Comparison of ENCODE assay signal across 1 cellular context in the genomic region with DNA sequence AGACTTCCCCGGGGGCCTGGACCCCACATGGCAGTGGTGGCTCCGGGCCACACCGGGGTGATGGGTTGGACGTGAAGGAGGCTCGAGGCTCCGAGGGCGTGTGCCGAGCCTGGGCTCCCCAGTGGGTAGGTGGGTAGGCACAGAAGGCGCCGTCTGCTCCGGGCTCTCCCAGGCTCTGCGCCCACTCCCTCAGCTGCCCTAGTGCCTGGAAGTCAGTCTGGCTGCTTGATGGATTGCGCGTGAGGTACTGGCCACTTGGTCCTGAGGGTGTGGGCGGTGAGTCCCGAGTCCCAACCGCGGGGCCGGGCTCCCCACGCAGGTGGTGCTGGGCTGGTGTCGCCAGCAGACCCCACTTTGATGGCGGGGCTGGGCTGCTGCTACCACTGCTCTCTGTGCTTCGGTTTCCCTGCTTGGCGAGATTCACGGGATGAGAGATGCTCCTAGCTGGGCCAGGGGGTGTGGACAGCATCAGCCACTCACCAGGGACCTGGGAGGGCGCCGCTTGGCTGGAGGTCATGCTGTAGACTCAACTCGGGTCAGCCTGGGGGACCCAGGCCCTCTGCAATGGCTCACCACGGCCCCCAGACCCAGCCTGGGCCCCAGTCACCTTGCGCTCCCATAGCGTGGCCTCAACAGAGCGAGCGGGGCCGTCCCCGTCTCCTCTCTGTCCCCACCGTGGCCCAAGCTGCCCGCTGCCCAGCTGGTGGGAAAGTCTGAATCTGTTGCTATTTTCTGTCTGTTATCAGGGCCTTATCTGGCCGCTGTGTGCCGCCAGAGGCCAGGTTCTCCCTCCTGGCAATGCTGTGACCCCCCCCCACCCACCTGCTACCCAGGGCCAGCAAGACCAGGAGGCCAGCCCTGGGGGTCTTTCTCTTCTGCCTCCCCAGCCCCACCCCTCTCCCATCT.
TF ChIP-seq lines count a peak whose summit lies in the region.

No MANE protein-coding gene starts in this region.

TF ChIP-seq in HEK293, 187 proteins besides CTCF, POLR2A, EP300 and RAD21 (continued from another document):
- TF ChIP-seq, protein P1, sequence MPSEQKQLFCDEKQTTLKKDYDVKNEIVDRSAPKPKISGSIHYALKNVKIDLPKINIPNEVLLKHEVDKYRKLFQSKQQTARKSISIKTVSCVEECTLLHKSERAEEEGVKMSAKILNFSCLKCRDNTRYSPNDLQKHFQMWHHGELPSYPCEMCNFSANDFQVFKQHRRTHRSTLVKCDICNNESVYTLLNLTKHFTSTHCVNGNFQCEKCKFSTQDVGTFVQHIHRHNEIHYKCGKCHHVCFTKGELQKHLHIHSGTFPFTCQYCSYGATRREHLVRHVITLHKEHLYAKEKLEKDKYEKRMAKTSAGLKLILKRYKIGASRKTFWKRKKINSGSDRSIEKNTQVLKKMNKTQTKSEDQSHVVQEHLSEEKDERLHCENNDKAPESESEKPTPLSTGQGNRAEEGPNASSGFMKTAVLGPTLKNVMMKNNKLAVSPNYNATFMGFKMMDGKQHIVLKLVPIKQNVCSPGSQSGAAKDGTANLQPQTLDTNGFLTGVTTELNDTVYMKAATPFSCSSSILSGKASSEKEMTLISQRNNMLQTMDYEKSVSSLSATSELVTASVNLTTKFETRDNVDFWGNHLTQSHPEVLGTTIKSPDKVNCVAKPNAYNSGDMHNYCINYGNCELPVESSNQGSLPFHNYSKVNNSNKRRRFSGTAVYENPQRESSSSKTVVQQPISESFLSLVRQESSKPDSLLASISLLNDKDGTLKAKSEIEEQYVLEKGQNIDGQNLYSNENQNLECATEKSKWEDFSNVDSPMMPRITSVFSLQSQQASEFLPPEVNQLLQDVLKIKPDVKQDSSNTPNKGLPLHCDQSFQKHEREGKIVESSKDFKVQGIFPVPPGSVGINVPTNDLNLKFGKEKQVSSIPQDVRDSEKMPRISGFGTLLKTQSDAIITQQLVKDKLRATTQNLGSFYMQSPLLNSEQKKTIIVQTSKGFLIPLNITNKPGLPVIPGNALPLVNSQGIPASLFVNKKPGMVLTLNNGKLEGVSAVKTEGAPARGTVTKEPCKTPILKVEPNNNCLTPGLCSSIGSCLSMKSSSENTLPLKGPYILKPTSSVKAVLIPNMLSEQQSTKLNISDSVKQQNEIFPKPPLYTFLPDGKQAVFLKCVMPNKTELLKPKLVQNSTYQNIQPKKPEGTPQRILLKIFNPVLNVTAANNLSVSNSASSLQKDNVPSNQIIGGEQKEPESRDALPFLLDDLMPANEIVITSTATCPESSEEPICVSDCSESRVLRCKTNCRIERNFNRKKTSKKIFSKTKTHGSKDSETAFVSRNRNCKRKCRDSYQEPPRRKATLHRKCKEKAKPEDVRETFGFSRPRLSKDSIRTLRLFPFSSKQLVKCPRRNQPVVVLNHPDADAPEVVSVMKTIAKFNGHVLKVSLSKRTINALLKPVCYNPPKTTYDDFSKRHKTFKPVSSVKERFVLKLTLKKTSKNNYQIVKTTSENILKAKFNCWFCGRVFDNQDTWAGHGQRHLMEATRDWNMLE (tag by site-specific recombination; conservative IDR thresholded peaks at IDR 0.05; ENCODE audit: low read depth) = no peak
- TF ChIP-seq ZNF658 (tag by site-specific recombination; IDR thresholded peaks at IDR 0.05) (no peak), SP7 (tag by site-specific recombination; IDR thresholded peaks at IDR 0.05) (no peak), KLF9 (tag by site-specific recombination; IDR thresholded peaks at IDR 0.05; ENCODE audit: low read depth) (no peak), ZNF501 (tag by site-specific recombination; IDR thresholded peaks at IDR 0.05) (no peak), SP2 (tag by site-specific recombination; IDR thresholded peaks at IDR 0.05) (no peak), SALL2 (tag by site-specific recombination; IDR thresholded peaks at IDR 0.05; ENCODE audit: borderline replicate concordance) (no peak), ZNF37A (tag by site-specific recombination; IDR thresholded peaks at IDR 0.05) (no peak), MEIS1 (CRISPR knock-in tag; IDR thresholded peaks at IDR 0.05; ENCODE audit: borderline replicate concordance) (no peak), ZNF341 (tag by site-specific recombination; IDR thresholded peaks at IDR 0.05; ENCODE audit: low read depth) (peak; percentile 74), ZNF585B (tag by site-specific recombination; IDR thresholded peaks at IDR 0.05) (no peak), ZNF747 (tag by site-specific recombination; IDR thresholded peaks at IDR 0.05) (no peak), ZNF792 (tag by site-specific recombination; IDR thresholded peaks at IDR 0.05) (no peak), ZNF555 (tag by site-specific recombination; conservative IDR thresholded peaks at IDR 0.05) (no peak), ZFHX2 (tag by site-specific recombination; conservative IDR thresholded peaks at IDR 0.05) (peak; percentile 69), ZNF791 (tag by site-specific recombination; IDR thresholded peaks at IDR 0.05) (no peak), EGR2 (tag by site-specific recombination; IDR thresholded peaks at IDR 0.05; ENCODE audit: low read depth) (peak; percentile 76), ZNF416 (tag by site-specific recombination; IDR thresholded peaks at IDR 0.05) (no peak), GLIS2 (tag by site-specific recombination; IDR thresholded peaks at IDR 0.05) (0 out of 2 replicates have a peak, but pooled peaks have one; percentile 1)
- TF ChIP-seq, protein P2, sequence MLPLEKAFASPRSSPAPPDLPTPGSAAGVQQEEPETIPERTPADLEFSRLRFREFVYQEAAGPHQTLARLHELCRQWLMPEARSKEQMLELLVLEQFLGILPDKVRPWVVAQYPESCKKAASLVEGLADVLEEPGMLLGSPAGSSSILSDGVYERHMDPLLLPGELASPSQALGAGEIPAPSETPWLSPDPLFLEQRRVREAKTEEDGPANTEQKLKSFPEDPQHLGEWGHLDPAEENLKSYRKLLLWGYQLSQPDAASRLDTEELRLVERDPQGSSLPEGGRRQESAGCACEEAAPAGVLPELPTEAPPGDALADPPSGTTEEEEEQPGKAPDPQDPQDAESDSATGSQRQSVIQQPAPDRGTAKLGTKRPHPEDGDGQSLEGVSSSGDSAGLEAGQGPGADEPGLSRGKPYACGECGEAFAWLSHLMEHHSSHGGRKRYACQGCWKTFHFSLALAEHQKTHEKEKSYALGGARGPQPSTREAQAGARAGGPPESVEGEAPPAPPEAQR (tag by site-specific recombination; IDR thresholded peaks at IDR 0.05) = no peak
- TF ChIP-seq, protein P3, sequence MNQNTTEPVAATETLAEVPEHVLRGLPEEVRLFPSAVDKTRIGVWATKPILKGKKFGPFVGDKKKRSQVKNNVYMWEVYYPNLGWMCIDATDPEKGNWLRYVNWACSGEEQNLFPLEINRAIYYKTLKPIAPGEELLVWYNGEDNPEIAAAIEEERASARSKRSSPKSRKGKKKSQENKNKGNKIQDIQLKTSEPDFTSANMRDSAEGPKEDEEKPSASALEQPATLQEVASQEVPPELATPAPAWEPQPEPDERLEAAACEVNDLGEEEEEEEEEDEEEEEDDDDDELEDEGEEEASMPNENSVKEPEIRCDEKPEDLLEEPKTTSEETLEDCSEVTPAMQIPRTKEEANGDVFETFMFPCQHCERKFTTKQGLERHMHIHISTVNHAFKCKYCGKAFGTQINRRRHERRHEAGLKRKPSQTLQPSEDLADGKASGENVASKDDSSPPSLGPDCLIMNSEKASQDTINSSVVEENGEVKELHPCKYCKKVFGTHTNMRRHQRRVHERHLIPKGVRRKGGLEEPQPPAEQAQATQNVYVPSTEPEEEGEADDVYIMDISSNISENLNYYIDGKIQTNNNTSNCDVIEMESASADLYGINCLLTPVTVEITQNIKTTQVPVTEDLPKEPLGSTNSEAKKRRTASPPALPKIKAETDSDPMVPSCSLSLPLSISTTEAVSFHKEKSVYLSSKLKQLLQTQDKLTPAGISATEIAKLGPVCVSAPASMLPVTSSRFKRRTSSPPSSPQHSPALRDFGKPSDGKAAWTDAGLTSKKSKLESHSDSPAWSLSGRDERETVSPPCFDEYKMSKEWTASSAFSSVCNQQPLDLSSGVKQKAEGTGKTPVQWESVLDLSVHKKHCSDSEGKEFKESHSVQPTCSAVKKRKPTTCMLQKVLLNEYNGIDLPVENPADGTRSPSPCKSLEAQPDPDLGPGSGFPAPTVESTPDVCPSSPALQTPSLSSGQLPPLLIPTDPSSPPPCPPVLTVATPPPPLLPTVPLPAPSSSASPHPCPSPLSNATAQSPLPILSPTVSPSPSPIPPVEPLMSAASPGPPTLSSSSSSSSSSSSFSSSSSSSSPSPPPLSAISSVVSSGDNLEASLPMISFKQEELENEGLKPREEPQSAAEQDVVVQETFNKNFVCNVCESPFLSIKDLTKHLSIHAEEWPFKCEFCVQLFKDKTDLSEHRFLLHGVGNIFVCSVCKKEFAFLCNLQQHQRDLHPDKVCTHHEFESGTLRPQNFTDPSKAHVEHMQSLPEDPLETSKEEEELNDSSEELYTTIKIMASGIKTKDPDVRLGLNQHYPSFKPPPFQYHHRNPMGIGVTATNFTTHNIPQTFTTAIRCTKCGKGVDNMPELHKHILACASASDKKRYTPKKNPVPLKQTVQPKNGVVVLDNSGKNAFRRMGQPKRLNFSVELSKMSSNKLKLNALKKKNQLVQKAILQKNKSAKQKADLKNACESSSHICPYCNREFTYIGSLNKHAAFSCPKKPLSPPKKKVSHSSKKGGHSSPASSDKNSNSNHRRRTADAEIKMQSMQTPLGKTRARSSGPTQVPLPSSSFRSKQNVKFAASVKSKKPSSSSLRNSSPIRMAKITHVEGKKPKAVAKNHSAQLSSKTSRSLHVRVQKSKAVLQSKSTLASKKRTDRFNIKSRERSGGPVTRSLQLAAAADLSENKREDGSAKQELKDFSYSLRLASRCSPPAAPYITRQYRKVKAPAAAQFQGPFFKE (tag by site-specific recombination; IDR thresholded peaks at IDR 0.05; ENCODE audit: borderline replicate concordance) = no peak
TF ChIP-seq in HEK293: peak in this region for 4.
